ENCODE assay signal across 8 cellular contexts in genomic region chr2:15560988-15561573, GRCh38. TPM values are rescaled to one million over a fixed set of nuclear protein-coding genes. Genes with fewer than 3 reads are reported as not detected.
DNase-seq lines count a peak whose midpoint lies in the region; ATAC-seq and TF ChIP-seq lines count a peak whose summit lies in the region.

Gene NBAS (minus strand): TSS chr2:15561334. CDS start chr2:15561304, 30 bp downstream.

- no peaks in the 10 kb centered on the region for H3K36me3 ChIP-seq in iPS DF 6.9 (ENCODE audit: control insufficient read depth, insufficient read depth, low read length)
- H3K36me3 ChIP-seq in gastrocnemius medialis = no peaks in the 10 kb centered on the region

- no peaks in the 10 kb centered on the region for H3K9me3 Mint-ChIP-seq in brain

- no CpG with 5 or more reads among the region's 30 CpGs for WGBS in iPS DF 6.9 (ENCODE audit: insufficient coverage, insufficient read length)

- H3K4me3 Mint-ChIP-seq in brain = peak within 1 kb of the TSS; percentile 98 to 100 (median 100)

- H3K4me1 Mint-ChIP-seq in brain = peaks cover 58% of the 10 kb centered on the region

- H3K27me3 Mint-ChIP-seq in brain = peaks cover 14% of the 10 kb centered on the region

- peak; percentile 77 for ATAC-seq in GM18517 (IDR thresholded peaks at IDR 0.05; ENCODE audit: unreplicated experiment)
- peak; percentile 84 for ATAC-seq in HG03045 (IDR thresholded peaks at IDR 0.05; ENCODE audit: unreplicated experiment)
- ATAC-seq in gastrocnemius medialis = peak; percentile 95 to 96

- H3K4me3 ChIP-seq in iPS DF 6.9 (ENCODE audit: low read length) = peak within 1 kb of the TSS; percentile 78
- peak within 1 kb of the TSS; percentile 80 to 95 (median 82) for H3K4me3 ChIP-seq in gastrocnemius medialis

- no peaks in the 10 kb centered on the region for H3K36me3 Mint-ChIP-seq in brain

- H3K4me1 ChIP-seq in iPS DF 6.9 (ENCODE audit: control insufficient read depth, insufficient read depth, low read length) (no peaks in the 10 kb centered on the region), gastrocnemius medialis (peaks cover 23 to 27% of the 10 kb centered on the region in 2 donors)

- DNase-seq in NCI-H2107 treated with DMSO at 0.1 percent for 48 hours (lab: John Stamatoyannopoulos, UW; ENCODE audit: unreplicated experiment) = peak; percentile 75
- peak; percentile 79 for DNase-seq in UCSD-AML1 (lab: John Stamatoyannopoulos, UW; ENCODE audit: unreplicated experiment)
- DNase-seq in iPS DF 6.9 (ENCODE audit: low read depth, low spot score) = peak; percentile 52
- DNase-seq in gastrocnemius medialis = peak; percentile 59 to 83

- H3K27me3 ChIP-seq in iPS DF 6.9 (ENCODE audit: control insufficient read depth, insufficient read depth, low read length) = no peaks in the 10 kb centered on the region
- no peaks in the 10 kb centered on the region for H3K27me3 ChIP-seq in gastrocnemius medialis

- intact Hi-C loops in gastrocnemius medialis (cut with DNase I; ENCODE audit: low total_unique reads) = loop anchor here (1.0 to 5.0 kb wide), 2 partner anchors 30 to 109 kb away; partner anchors contain the start of gene DDX1

- peak within 1 kb of the TSS; percentile 97 to 100 (median 99) for H3K27ac Mint-ChIP-seq in brain

- H3K27ac ChIP-seq in 22Rv1 = peak within 1 kb of the TSS; percentile 76
- no peak within 1 kb of the TSS for H3K27ac ChIP-seq in iPS DF 6.9 (ENCODE audit: low read length)
- peak within 1 kb of the TSS; percentile 84 to 89 (median 84) for H3K27ac ChIP-seq in gastrocnemius medialis

- in situ Hi-C loops in gastrocnemius medialis (cut with MboI; ENCODE audit: low sequenced_read_pairs in 4 of 4) = no loop called here

- TF ChIP-seq CTCF in 22Rv1 (IDR thresholded peaks at IDR 0.05) (no peak), brain (conservative IDR thresholded peaks at IDR 0.05) (no peak), gastrocnemius medialis (IDR thresholded peaks at IDR 0.05 in 4 of 5, conservative IDR thresholded peaks at IDR 0.05 in 1 of 5) (peak in 1 of 5 experiments; percentile 11)

- TF ChIP-seq POLR2A in gastrocnemius medialis (IDR thresholded peaks at IDR 0.05) = peak in 1 of 2 donors; percentile 31

- H3K9me3 ChIP-seq in iPS DF 6.9 (ENCODE audit: control insufficient read depth, insufficient read depth, low read length) (no peaks in the 10 kb centered on the region), gastrocnemius medialis (no peaks in the 10 kb centered on the region)

RNA-seq across cellular contexts. Expression of gene NBAS, which starts in this region (rescaled TPM):
- 34.8 TPM for polyA plus RNA-seq in brain (ENCODE audit: insufficient read depth, low read depth, low replicate concordance)
- 10 to 100 TPM; 27.3 to 43.6 (median 28.4) TPM for total RNA-seq in gastrocnemius medialis
